ENCODE assay signal across 1 cellular context in the genomic region with DNA sequence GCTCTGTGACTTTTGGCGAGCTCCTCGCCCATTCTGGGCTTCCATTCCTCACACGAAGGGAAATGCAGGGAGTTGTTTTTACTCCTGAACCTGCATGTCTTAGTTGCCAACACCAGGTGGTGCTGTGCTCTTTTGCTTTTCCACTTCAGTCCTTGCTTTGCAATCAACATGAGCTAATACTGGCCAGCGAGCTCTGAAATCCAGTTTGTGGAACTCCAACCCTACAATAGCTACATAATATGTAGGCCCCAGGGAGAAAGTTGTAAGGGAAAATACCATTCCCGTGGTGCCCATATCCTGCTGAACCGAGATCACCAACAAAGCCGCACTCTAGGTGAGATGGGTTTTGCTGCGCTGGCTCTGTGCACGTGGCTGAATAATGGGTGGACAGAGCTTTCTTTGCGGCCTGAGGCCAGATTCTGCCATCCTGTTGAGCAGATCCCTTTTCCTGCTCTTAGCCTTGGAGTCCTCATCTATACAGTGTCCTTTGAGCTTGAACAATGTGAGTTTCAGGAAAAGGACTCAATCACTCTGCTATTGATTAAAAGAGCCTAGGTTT.
TF ChIP-seq lines count a peak whose summit lies in the region.

No MANE protein-coding gene starts in this region.

TF ChIP-seq in K562, 482 proteins besides CTCF, POLR2A, EP300 and RAD21 (continued from another document and continues in another):
- TF ChIP-seq, protein P1, sequence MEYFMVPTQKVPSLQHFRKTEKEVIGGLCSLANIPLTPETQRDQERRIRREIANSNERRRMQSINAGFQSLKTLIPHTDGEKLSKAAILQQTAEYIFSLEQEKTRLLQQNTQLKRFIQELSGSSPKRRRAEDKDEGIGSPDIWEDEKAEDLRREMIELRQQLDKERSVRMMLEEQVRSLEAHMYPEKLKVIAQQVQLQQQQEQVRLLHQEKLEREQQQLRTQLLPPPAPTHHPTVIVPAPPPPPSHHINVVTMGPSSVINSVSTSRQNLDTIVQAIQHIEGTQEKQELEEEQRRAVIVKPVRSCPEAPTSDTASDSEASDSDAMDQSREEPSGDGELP (CRISPR knock-in tag; IDR thresholded peaks at IDR 0.05; ENCODE audit: borderline replicate concordance): peak; percentile 45
- TF ChIP-seq ZZZ3 (IDR thresholded peaks at IDR 0.05): no peak
- TF ChIP-seq, protein P2, sequence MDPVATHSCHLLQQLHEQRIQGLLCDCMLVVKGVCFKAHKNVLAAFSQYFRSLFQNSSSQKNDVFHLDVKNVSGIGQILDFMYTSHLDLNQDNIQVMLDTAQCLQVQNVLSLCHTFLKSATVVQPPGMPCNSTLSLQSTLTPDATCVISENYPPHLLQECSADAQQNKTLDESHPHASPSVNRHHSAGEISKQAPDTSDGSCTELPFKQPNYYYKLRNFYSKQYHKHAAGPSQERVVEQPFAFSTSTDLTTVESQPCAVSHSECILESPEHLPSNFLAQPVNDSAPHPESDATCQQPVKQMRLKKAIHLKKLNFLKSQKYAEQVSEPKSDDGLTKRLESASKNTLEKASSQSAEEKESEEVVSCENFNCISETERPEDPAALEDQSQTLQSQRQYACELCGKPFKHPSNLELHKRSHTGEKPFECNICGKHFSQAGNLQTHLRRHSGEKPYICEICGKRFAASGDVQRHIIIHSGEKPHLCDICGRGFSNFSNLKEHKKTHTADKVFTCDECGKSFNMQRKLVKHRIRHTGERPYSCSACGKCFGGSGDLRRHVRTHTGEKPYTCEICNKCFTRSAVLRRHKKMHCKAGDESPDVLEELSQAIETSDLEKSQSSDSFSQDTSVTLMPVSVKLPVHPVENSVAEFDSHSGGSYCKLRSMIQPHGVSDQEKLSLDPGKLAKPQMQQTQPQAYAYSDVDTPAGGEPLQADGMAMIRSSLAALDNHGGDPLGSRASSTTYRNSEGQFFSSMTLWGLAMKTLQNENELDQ (CRISPR knock-in tag; IDR thresholded peaks at IDR 0.05; ENCODE audit: borderline replicate concordance): no peak; the same call in 1 of the 2 replicates
- no peak for TF ChIP-seq MAFG (tag; conservative IDR thresholded peaks at IDR 0.05)
- TF ChIP-seq, protein P3, sequence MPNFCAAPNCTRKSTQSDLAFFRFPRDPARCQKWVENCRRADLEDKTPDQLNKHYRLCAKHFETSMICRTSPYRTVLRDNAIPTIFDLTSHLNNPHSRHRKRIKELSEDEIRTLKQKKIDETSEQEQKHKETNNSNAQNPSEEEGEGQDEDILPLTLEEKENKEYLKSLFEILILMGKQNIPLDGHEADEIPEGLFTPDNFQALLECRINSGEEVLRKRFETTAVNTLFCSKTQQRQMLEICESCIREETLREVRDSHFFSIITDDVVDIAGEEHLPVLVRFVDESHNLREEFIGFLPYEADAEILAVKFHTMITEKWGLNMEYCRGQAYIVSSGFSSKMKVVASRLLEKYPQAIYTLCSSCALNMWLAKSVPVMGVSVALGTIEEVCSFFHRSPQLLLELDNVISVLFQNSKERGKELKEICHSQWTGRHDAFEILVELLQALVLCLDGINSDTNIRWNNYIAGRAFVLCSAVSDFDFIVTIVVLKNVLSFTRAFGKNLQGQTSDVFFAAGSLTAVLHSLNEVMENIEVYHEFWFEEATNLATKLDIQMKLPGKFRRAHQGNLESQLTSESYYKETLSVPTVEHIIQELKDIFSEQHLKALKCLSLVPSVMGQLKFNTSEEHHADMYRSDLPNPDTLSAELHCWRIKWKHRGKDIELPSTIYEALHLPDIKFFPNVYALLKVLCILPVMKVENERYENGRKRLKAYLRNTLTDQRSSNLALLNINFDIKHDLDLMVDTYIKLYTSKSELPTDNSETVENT (CRISPR knock-in tag; IDR thresholded peaks at IDR 0.05): 0 out of 2 replicates have a peak, but pooled peaks have one; percentile 25
- peak; percentile 29; the same call in 1 of the 2 replicates for TF ChIP-seq ELF4 (CRISPR knock-in tag; IDR thresholded peaks at IDR 0.05)
- TF ChIP-seq ZNF121 (CRISPR knock-in tag; conservative IDR thresholded peaks at IDR 0.05): no peak
- no peak for TF ChIP-seq GABPB2 (CRISPR knock-in tag; conservative IDR thresholded peaks at IDR 0.05)
- peak; percentile 49; the same call in 1 of the 2 replicates for TF ChIP-seq ESRRA (IDR thresholded peaks at IDR 0.05; ENCODE audit: borderline replicate concordance, low read depth)
- TF ChIP-seq HDAC2 (IDR thresholded peaks at IDR 0.05): no peak
- no peak for TF ChIP-seq MEF2A (IDR thresholded peaks at IDR 0.05; ENCODE audit: control insufficient read depth, low read depth, low read length)
- no peak for TF ChIP-seq ZNF232 (CRISPR knock-in tag; IDR thresholded peaks at IDR 0.05)
- TF ChIP-seq MAFF (IDR thresholded peaks at IDR 0.05; ENCODE audit: low read length): no peak
- TF ChIP-seq, protein P4, sequence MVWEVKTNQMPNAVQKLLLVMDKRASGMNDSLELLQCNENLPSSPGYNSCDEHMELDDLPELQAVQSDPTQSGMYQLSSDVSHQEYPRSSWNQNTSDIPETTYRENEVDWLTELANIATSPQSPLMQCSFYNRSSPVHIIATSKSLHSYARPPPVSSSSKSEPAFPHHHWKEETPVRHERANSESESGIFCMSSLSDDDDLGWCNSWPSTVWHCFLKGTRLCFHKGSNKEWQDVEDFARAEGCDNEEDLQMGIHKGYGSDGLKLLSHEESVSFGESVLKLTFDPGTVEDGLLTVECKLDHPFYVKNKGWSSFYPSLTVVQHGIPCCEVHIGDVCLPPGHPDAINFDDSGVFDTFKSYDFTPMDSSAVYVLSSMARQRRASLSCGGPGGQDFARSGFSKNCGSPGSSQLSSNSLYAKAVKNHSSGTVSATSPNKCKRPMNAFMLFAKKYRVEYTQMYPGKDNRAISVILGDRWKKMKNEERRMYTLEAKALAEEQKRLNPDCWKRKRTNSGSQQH (CRISPR knock-in tag; IDR thresholded peaks at IDR 0.05): no peak
- no peak for TF ChIP-seq KAT8 (IDR thresholded peaks at IDR 0.05; ENCODE audit: low read depth)
- TF ChIP-seq NFXL1 (CRISPR knock-in tag; IDR thresholded peaks at IDR 0.05): no peak; the same call in 1 of the 2 replicates
- TF ChIP-seq SETDB1 (IDR thresholded peaks at IDR 0.05; ENCODE audit: low read length): no peak
- TF ChIP-seq RUNX1 (IDR thresholded peaks at IDR 0.05; ENCODE audit: low read depth): no peak
- TF ChIP-seq, protein P5, sequence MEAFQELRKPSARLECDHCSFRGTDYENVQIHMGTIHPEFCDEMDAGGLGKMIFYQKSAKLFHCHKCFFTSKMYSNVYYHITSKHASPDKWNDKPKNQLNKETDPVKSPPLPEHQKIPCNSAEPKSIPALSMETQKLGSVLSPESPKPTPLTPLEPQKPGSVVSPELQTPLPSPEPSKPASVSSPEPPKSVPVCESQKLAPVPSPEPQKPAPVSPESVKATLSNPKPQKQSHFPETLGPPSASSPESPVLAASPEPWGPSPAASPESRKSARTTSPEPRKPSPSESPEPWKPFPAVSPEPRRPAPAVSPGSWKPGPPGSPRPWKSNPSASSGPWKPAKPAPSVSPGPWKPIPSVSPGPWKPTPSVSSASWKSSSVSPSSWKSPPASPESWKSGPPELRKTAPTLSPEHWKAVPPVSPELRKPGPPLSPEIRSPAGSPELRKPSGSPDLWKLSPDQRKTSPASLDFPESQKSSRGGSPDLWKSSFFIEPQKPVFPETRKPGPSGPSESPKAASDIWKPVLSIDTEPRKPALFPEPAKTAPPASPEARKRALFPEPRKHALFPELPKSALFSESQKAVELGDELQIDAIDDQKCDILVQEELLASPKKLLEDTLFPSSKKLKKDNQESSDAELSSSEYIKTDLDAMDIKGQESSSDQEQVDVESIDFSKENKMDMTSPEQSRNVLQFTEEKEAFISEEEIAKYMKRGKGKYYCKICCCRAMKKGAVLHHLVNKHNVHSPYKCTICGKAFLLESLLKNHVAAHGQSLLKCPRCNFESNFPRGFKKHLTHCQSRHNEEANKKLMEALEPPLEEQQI (IDR thresholded peaks at IDR 0.05): no peak
- TF ChIP-seq, protein P6, sequence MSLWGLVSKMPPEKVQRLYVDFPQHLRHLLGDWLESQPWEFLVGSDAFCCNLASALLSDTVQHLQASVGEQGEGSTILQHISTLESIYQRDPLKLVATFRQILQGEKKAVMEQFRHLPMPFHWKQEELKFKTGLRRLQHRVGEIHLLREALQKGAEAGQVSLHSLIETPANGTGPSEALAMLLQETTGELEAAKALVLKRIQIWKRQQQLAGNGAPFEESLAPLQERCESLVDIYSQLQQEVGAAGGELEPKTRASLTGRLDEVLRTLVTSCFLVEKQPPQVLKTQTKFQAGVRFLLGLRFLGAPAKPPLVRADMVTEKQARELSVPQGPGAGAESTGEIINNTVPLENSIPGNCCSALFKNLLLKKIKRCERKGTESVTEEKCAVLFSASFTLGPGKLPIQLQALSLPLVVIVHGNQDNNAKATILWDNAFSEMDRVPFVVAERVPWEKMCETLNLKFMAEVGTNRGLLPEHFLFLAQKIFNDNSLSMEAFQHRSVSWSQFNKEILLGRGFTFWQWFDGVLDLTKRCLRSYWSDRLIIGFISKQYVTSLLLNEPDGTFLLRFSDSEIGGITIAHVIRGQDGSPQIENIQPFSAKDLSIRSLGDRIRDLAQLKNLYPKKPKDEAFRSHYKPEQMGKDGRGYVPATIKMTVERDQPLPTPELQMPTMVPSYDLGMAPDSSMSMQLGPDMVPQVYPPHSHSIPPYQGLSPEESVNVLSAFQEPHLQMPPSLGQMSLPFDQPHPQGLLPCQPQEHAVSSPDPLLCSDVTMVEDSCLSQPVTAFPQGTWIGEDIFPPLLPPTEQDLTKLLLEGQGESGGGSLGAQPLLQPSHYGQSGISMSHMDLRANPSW (CRISPR knock-in tag; IDR thresholded peaks at IDR 0.05): 0 out of 2 replicates have a peak, but pooled peaks have one; percentile 71
- TF ChIP-seq ZNF589 (CRISPR knock-in tag; IDR thresholded peaks at IDR 0.05; ENCODE audit: low read depth): peak; percentile 96
- TF ChIP-seq ZNF707 (CRISPR knock-in tag; conservative IDR thresholded peaks at IDR 0.05): no peak
- TF ChIP-seq, protein P7, sequence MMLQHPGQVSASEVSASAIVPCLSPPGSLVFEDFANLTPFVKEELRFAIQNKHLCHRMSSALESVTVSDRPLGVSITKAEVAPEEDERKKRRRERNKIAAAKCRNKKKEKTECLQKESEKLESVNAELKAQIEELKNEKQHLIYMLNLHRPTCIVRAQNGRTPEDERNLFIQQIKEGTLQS (IDR thresholded peaks at IDR 0.05): peak; percentile 37; the same call in 1 of the 2 replicates
- TF ChIP-seq, protein P7 (CRISPR knock-in tag; conservative IDR thresholded peaks at IDR 0.05): 0 out of 2 replicates have a peak, but pooled peaks have one; percentile 86
- no peak for TF ChIP-seq CCAR2 (IDR thresholded peaks at IDR 0.05; ENCODE audit: low read depth, low read length)
- TF ChIP-seq, protein P8, sequence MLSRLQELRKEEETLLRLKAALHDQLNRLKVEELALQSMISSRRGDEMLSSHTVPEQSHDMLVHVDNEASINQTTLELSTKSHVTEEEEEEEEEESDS (CRISPR knock-in tag; IDR thresholded peaks at IDR 0.05): no peak
- peak in 1 of 2 experiments; percentile 78; a peak in 1 of 4 replicates for TF ChIP-seq ARNT (IDR thresholded peaks at IDR 0.05)
- no peak for TF ChIP-seq TAL1 (IDR thresholded peaks at IDR 0.05)
- peak; percentile 69; the same call in 1 of the 2 replicates for TF ChIP-seq JUND (IDR thresholded peaks at IDR 0.05; ENCODE audit: borderline replicate concordance, low read depth, low read length)
- peak; percentile 78; the same call in 1 of the 3 replicates for TF ChIP-seq JUND (tag; IDR thresholded peaks at IDR 0.05; ENCODE audit: borderline replicate concordance, low read depth, low read length)
- peak; percentile 46; the same call in 1 of the 2 replicates for TF ChIP-seq DPF2 (IDR thresholded peaks at IDR 0.05)
- TF ChIP-seq, protein P9, sequence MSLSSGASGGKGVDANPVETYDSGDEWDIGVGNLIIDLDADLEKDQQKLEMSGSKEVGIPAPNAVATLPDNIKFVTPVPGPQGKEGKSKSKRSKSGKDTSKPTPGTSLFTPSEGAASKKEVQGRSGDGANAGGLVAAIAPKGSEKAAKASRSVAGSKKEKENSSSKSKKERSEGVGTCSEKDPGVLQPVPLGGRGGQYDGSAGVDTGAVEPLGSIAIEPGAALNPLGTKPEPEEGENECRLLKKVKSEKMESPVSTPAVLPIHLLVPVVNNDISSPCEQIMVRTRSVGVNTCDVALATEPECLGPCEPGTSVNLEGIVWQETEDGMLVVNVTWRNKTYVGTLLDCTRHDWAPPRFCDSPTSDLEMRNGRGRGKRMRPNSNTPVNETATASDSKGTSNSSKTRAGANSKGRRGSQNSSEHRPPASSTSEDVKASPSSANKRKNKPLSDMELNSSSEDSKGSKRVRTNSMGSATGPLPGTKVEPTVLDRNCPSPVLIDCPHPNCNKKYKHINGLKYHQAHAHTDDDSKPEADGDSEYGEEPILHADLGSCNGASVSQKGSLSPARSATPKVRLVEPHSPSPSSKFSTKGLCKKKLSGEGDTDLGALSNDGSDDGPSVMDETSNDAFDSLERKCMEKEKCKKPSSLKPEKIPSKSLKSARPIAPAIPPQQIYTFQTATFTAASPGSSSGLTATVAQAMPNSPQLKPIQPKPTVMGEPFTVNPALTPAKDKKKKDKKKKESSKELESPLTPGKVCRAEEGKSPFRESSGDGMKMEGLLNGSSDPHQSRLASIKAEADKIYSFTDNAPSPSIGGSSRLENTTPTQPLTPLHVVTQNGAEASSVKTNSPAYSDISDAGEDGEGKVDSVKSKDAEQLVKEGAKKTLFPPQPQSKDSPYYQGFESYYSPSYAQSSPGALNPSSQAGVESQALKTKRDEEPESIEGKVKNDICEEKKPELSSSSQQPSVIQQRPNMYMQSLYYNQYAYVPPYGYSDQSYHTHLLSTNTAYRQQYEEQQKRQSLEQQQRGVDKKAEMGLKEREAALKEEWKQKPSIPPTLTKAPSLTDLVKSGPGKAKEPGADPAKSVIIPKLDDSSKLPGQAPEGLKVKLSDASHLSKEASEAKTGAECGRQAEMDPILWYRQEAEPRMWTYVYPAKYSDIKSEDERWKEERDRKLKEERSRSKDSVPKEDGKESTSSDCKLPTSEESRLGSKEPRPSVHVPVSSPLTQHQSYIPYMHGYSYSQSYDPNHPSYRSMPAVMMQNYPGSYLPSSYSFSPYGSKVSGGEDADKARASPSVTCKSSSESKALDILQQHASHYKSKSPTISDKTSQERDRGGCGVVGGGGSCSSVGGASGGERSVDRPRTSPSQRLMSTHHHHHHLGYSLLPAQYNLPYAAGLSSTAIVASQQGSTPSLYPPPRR (CRISPR knock-in tag; IDR thresholded peaks at IDR 0.05; ENCODE audit: borderline replicate concordance): no peak
- no peak for TF ChIP-seq MCM7 (IDR thresholded peaks at IDR 0.05)
- no peak for TF ChIP-seq HDGF (IDR thresholded peaks at IDR 0.05)
- TF ChIP-seq, protein P10, sequence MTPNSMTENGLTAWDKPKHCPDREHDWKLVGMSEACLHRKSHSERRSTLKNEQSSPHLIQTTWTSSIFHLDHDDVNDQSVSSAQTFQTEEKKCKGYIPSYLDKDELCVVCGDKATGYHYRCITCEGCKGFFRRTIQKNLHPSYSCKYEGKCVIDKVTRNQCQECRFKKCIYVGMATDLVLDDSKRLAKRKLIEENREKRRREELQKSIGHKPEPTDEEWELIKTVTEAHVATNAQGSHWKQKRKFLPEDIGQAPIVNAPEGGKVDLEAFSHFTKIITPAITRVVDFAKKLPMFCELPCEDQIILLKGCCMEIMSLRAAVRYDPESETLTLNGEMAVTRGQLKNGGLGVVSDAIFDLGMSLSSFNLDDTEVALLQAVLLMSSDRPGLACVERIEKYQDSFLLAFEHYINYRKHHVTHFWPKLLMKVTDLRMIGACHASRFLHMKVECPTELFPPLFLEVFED (CRISPR knock-in tag; conservative IDR thresholded peaks at IDR 0.05): 0 out of 2 replicates have a peak, but pooled peaks have one; percentile 48
- no peak; the same call in 1 of the 2 replicates for TF ChIP-seq SMARCA4 (IDR thresholded peaks at IDR 0.05)
- TF ChIP-seq ZNF57 (CRISPR knock-in tag; IDR thresholded peaks at IDR 0.05): no peak
- TF ChIP-seq WHSC1 (IDR thresholded peaks at IDR 0.05; ENCODE audit: low read length): no peak
